Comparison of ENCODE assay signal across 1 cellular context in the genomic region with DNA sequence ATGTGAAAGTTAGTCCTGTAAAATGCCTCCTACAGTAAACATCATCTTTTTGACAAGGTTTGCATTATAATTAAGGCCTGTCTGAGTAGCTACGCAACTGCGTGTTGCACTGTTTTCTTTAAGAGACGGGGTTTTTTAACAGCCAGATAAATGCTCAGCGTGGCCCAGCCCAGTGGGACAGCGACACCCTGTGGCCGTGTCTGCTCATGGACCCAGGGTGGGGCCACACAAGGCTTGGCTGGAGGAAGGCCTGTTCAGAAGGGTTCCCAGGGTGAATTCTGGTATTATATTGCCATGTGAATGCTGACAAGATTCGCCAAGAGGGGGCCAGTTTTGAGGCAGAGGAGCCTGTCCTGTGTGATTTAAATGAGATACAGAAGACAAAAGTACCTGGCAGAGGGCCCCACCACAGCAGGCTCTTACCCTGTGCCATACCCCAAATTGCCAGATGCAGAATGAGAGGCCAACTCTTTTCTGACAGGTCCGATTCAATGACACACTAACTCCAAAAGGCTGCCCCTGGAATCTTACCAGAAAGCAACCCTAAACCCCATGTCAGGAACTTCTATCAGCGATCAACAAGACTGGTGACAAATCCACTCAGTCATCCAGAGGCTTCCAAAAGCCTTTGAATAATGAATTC.
TF ChIP-seq lines count a peak whose summit lies in the region.

No MANE protein-coding gene starts in this region.

TF ChIP-seq in SK-N-SH treated with all-trans-retinoic acid at 6 μM for 48 hours, 23 proteins besides CTCF, POLR2A, EP300 and RAD21 (continued from another document):
- TF ChIP-seq, protein P1, sequence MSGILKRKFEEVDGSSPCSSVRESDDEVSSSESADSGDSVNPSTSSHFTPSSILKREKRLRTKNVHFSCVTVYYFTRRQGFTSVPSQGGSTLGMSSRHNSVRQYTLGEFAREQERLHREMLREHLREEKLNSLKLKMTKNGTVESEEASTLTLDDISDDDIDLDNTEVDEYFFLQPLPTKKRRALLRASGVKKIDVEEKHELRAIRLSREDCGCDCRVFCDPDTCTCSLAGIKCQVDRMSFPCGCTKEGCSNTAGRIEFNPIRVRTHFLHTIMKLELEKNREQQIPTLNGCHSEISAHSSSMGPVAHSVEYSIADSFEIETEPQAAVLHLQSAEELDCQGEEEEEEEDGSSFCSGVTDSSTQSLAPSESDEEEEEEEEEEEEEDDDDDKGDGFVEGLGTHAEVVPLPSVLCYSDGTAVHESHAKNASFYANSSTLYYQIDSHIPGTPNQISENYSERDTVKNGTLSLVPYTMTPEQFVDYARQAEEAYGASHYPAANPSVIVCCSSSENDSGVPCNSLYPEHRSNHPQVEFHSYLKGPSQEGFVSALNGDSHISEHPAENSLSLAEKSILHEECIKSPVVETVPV (CRISPR knock-in tag; IDR thresholded peaks at IDR 0.05) = no peak
- TF ChIP-seq TOX (CRISPR knock-in tag; IDR thresholded peaks at IDR 0.05; ENCODE audit: borderline replicate concordance) (no peak), ZFP3 (CRISPR knock-in tag; IDR thresholded peaks at IDR 0.05) (no peak), BACH2 (CRISPR knock-in tag; IDR thresholded peaks at IDR 0.05; ENCODE audit: borderline replicate concordance) (no peak), ZNF8 (CRISPR knock-in tag; IDR thresholded peaks at IDR 0.05) (no peak), OSR1 (CRISPR knock-in tag; IDR thresholded peaks at IDR 0.05) (no peak), CSDC2 (CRISPR knock-in tag; IDR thresholded peaks at IDR 0.05) (no peak), PPARA (CRISPR knock-in tag; IDR thresholded peaks at IDR 0.05; ENCODE audit: borderline replicate concordance) (no peak), TSHZ2 (CRISPR knock-in tag; IDR thresholded peaks at IDR 0.05) (no peak), ARNTL (CRISPR knock-in tag; IDR thresholded peaks at IDR 0.05; ENCODE audit: borderline replicate concordance, low read depth) (no peak), ESRRG (CRISPR knock-in tag; IDR thresholded peaks at IDR 0.05) (no peak), ZC3H10 (CRISPR knock-in tag; IDR thresholded peaks at IDR 0.05) (no peak), ZNF565 (CRISPR knock-in tag; conservative IDR thresholded peaks at IDR 0.05; ENCODE audit: low read depth) (no peak)
- TF ChIP-seq, protein P2, sequence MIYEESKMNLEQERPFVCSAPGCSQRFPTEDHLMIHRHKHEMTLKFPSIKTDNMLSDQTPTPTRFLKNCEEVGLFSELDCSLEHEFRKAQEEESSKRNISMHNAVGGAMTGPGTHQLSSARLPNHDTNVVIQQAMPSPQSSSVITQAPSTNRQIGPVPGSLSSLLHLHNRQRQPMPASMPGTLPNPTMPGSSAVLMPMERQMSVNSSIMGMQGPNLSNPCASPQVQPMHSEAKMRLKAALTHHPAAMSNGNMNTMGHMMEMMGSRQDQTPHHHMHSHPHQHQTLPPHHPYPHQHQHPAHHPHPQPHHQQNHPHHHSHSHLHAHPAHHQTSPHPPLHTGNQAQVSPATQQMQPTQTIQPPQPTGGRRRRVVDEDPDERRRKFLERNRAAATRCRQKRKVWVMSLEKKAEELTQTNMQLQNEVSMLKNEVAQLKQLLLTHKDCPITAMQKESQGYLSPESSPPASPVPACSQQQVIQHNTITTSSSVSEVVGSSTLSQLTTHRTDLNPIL (CRISPR knock-in tag; IDR thresholded peaks at IDR 0.05; ENCODE audit: low read depth) = no peak
